In the genomic region with DNA sequence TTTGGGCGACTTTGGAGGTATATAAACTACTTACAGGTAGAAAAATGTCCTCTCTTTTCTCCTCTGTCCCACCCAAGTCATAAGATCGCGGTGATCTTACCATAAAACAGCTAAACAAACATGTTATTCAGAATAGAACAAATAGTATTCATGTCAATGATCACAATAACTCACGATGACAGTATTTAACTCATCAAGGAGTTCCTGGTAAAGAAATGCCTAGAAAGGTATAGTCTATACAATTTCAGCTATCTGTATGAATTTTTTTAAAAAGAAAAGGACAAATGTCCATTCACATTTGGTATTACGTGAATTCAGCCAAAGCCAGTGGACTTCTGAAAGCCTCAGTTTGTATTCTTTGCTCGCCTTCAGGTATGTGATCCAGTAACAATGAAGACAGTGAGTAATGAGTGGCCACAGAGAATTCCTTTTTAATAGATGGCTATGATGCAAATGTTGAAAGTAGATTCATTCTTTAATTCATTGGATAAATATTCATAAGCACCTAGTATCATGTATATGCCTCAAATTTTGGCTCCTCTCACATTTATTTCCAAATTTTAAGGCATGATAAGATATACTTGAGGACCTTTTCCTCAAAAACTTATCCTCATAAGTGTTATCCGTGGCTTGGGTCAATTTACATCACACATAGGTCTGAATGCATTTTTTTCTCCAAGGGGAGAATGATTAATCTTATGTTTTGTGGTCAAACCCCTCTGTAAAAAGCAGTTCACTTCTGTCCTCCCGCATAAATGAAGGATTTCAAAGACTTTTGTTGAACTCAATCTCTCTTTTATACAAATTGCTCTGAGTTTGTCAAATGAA, we compare ENCODE assay signal across 12 cellular contexts. TPM values are rescaled to one million over a fixed set of nuclear protein-coding genes. Genes with fewer than 3 reads are reported as not detected.
"Had no signal": no experiment of that assay in that cellular context is flagged by ENCODE, and none has a peak within 500 bp of the region (broad histone marks: within the 10 kb centered on the region; RNA-seq: fewer than 3 reads in every experiment).

No MANE protein-coding gene starts in this region.

- DNase-seq: activated effector memory CD4-positive, alpha-beta T cell treated with anti-CD3 and anti-CD28 coated beads, Interleukin-2, amount 50 U/mL, for 16 hours; activated T-cell treated with anti-CD3 and anti-CD28 coated beads, Interleukin-2, amount 50 U/mL, for 24 hours; amniotic stem cell; gastrocnemius medialis; T-helper 2 cell; thyroid gland had no signal

- H3K27me3 ChIP-seq: gastrocnemius medialis, right atrium auricular region, thyroid gland had no signal

- H3K36me3 ChIP-seq: gastrocnemius medialis, right atrium auricular region, thyroid gland had no signal

- H3K9me3 ChIP-seq: gastrocnemius medialis, right atrium auricular region, thyroid gland had no signal

- H3K27ac ChIP-seq: gastrocnemius medialis, skin epidermis, thyroid gland had no signal

- H3K4me1 ChIP-seq: gastrocnemius medialis, right atrium auricular region had no signal

- ATAC-seq: activated CD4-positive, CD25-positive, alpha-beta regulatory T cell treated with anti-CD3 and anti-CD28 coated beads, Interleukin-2, amount 50 U/mL, for 24 hours; activated naive CD4-positive, alpha-beta T cell treated with anti-CD3 and anti-CD28 coated beads, Interleukin-2, amount 50 U/mL, for 72 hours; gastrocnemius medialis had no signal

- H3K4me3 ChIP-seq: gastrocnemius medialis, right atrium auricular region, skin epidermis, thyroid gland had no signal

RNA-seq across cellular contexts. Expression of a gene that starts 20.3 kb away (rescaled TPM):
- total RNA-seq: activated naive CD4-positive, alpha-beta T cell treated with anti-CD3 and anti-CD28 coated beads, Interleukin-2, amount 50 U/mL, for 72 hours; fibroblast of lung; kidney epithelial cell had no signal

RNA-seq across cellular contexts. Expression of a gene that starts 58.5 kb away (rescaled TPM):
- total RNA-seq: fibroblast of lung, kidney epithelial cell had no signal
